Comparison of ENCODE assay signal across 24 cellular contexts in the genomic region with DNA sequence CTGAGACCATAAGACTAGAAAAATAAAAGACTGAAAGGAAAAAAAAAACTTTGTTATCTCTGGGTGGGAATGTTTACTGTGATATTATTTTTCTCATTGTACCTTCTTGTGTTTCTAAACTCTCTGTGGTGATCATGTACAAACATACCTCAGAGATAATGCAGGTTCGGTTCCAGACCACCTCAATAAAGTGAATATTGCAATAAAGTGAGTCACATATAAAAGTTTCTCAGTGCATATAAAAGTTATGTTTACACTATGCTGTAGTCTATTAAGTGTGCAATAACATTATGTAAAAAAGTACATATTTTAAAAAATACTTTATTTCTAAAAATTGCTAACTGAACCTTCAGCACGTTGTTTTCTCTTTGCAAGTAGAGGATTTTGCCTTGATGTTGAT.
"Had no signal": no experiment of that assay in that cellular context is flagged by ENCODE, and none has a peak within 500 bp of the region (broad histone marks: within the 10 kb centered on the region; RNA-seq: fewer than 3 reads in every experiment).

No MANE protein-coding gene starts in this region.

- ATAC-seq: effector memory CD8-positive, alpha-beta T cell; esophagus mucosa; foreskin keratinocyte; gastrocnemius medialis; gastroesophageal sphincter; heart left ventricle; heart right ventricle had no signal

- DNase-seq: colonic mucosa; cortex of kidney; dermis blood vessel endothelial cell; dorsolateral prefrontal cortex; effector CD4-positive, alpha-beta T cell; effector CD8-positive, alpha-beta T cell; effector memory CD4-positive, alpha-beta T cell; effector memory CD8-positive, alpha-beta T cell; endodermal cell; erythroblast; esophagus squamous epithelium; foreskin fibroblast; foreskin keratinocyte; foreskin melanocyte; gastrocnemius medialis; glutamatergic neuron; head of caudate nucleus; heart left ventricle; heart right ventricle had no signal

- H3K4me3 ChIP-seq: colonic mucosa, coronary artery, dorsolateral prefrontal cortex, esophagus muscularis mucosa, esophagus squamous epithelium, gastrocnemius medialis, gastroesophageal sphincter, heart left ventricle, heart right ventricle had no signal

- H3K27ac ChIP-seq: colonic mucosa, coronary artery, dorsolateral prefrontal cortex, epithelial cell of prostate, esophagus muscularis mucosa, esophagus squamous epithelium, foreskin keratinocyte, gastrocnemius medialis, gastroesophageal sphincter, heart left ventricle, heart right ventricle had no signal

- H3K27me3 ChIP-seq: colonic mucosa, esophagus muscularis mucosa, esophagus squamous epithelium, gastrocnemius medialis, gastroesophageal sphincter, heart left ventricle, heart right ventricle had no signal

- H3K4me1 ChIP-seq: colonic mucosa, esophagus muscularis mucosa, esophagus squamous epithelium, foreskin keratinocyte, gastrocnemius medialis, gastroesophageal sphincter, heart left ventricle, heart right ventricle had no signal

- H3K9me3 ChIP-seq: colonic mucosa, esophagus muscularis mucosa, esophagus squamous epithelium, gastrocnemius medialis, gastroesophageal sphincter, heart left ventricle, heart right ventricle had no signal

- H3K36me3 ChIP-seq: colonic mucosa, esophagus muscularis mucosa, esophagus squamous epithelium, gastrocnemius medialis, gastroesophageal sphincter, heart left ventricle, heart right ventricle had no signal
